Comparison of ENCODE assay signal across 1 cellular context in genomic region chr19:38374332-38375097, GRCh38.
TF ChIP-seq lines count a peak whose summit lies in the region.

Gene PSMD8, plus strand, starts transcription at chr19:38374571. Its CDS starts 31 bp downstream, at chr19:38374602.

TF ChIP-seq in HEK293, 187 proteins besides CTCF, POLR2A, EP300 and RAD21 (continued from another document and continues in another):
- TF ChIP-seq SP7 (tag by site-specific recombination; IDR thresholded peaks at IDR 0.05) (peak; percentile 97), ZNF335 (tag by site-specific recombination; conservative IDR thresholded peaks at IDR 0.05) (peak; percentile 99), ZNF521 (tag by site-specific recombination; IDR thresholded peaks at IDR 0.05) (no peak), ZNF184 (tag by site-specific recombination; IDR thresholded peaks at IDR 0.05) (no peak), ZNF394 (tag by site-specific recombination; IDR thresholded peaks at IDR 0.05; ENCODE audit: borderline replicate concordance) (peak; percentile 84; the same call in 1 of the 2 replicates), ZSCAN4 (tag by site-specific recombination; IDR thresholded peaks at IDR 0.05) (no peak; the same call in 1 of the 2 replicates), ZXDB (tag by site-specific recombination; IDR thresholded peaks at IDR 0.05) (peak; percentile 97), ZNF391 (tag by site-specific recombination; IDR thresholded peaks at IDR 0.05; ENCODE audit: borderline replicate concordance, low read depth) (peak; percentile 100), YY1 (tag by site-specific recombination; IDR thresholded peaks at IDR 0.05) (peak; percentile 99), INSM2 (tag by site-specific recombination; IDR thresholded peaks at IDR 0.05) (peak; percentile 72; the same call in 1 of the 2 replicates), ZNF423 (tag by site-specific recombination; IDR thresholded peaks at IDR 0.05) (0 out of 2 replicates have a peak, but pooled peaks have one; percentile 34), SP2 (tag by site-specific recombination; IDR thresholded peaks at IDR 0.05) (peak; percentile 99), ZNF626 (tag by site-specific recombination; IDR thresholded peaks at IDR 0.05) (no peak), ATF2 (tag by site-specific recombination; IDR thresholded peaks at IDR 0.05; ENCODE audit: low read depth) (peak; percentile 81), ZFP41 (tag by site-specific recombination; IDR thresholded peaks at IDR 0.05; ENCODE audit: borderline replicate concordance) (no peak), ZNF692 (tag by site-specific recombination; IDR thresholded peaks at IDR 0.05) (peak; percentile 96), ZSCAN5A (tag by site-specific recombination; IDR thresholded peaks at IDR 0.05) (peak; percentile 98), ZBTB7A (tag by site-specific recombination; IDR thresholded peaks at IDR 0.05; ENCODE audit: low read depth) (peak; percentile 96), ZBTB8A (tag by site-specific recombination; IDR thresholded peaks at IDR 0.05) (peak; percentile 100), ZNF561 (tag by site-specific recombination; IDR thresholded peaks at IDR 0.05; ENCODE audit: borderline replicate concordance) (peak; percentile 83), ZNF239 (tag by site-specific recombination; IDR thresholded peaks at IDR 0.05) (peak; percentile 87; the same call in 1 of the 2 replicates), ZNF558 (tag by site-specific recombination; IDR thresholded peaks at IDR 0.05) (no peak), TSHZ1 (tag by site-specific recombination; IDR thresholded peaks at IDR 0.05; ENCODE audit: borderline replicate concordance) (peak; percentile 39; the same call in 1 of the 2 replicates), ZNF416 (tag by site-specific recombination; IDR thresholded peaks at IDR 0.05) (0 out of 2 replicates have a peak, but pooled peaks have one; percentile 50), ZSCAN18 (tag by site-specific recombination; IDR thresholded peaks at IDR 0.05) (peak; percentile 96), GLIS1 (tag by site-specific recombination; IDR thresholded peaks at IDR 0.05) (peak; percentile 92), ZNF148 (tag by site-specific recombination; IDR thresholded peaks at IDR 0.05; ENCODE audit: borderline replicate concordance) (peak; percentile 90; the same call in 1 of the 2 replicates), ZNF341 (tag by site-specific recombination; IDR thresholded peaks at IDR 0.05; ENCODE audit: low read depth) (peak; percentile 96), ZNF146 (tag by site-specific recombination; IDR thresholded peaks at IDR 0.05) (peak; percentile 83), GLIS2 (tag by site-specific recombination; IDR thresholded peaks at IDR 0.05) (peak; percentile 43), ZSCAN30 (tag by site-specific recombination; IDR thresholded peaks at IDR 0.05) (peak; percentile 91), ZNF624 (tag by site-specific recombination; IDR thresholded peaks at IDR 0.05) (no peak), ZFHX2 (tag by site-specific recombination; conservative IDR thresholded peaks at IDR 0.05) (peak; percentile 98), ZNF600 (tag by site-specific recombination; IDR thresholded peaks at IDR 0.05) (peak; percentile 88), ZNF76 (tag by site-specific recombination; IDR thresholded peaks at IDR 0.05; ENCODE audit: borderline replicate concordance, low read depth) (peak; percentile 89), ZNF24 (tag by site-specific recombination; IDR thresholded peaks at IDR 0.05) (peak; percentile 81), ZSCAN16 (tag by site-specific recombination; IDR thresholded peaks at IDR 0.05) (peak; percentile 64; the same call in 1 of the 2 replicates), ZNF639 (tag by site-specific recombination; IDR thresholded peaks at IDR 0.05) (peak; percentile 81; the same call in 1 of the 2 replicates), ZNF670 (tag by site-specific recombination; IDR thresholded peaks at IDR 0.05; ENCODE audit: low read depth) (no peak), KLF1 (tag by site-specific recombination; IDR thresholded peaks at IDR 0.05) (peak; percentile 88), ZSCAN23 (tag by site-specific recombination; IDR thresholded peaks at IDR 0.05) (peak; percentile 94), SP3 (tag by site-specific recombination; IDR thresholded peaks at IDR 0.05) (peak; percentile 100), ZNF701 (tag by site-specific recombination; IDR thresholded peaks at IDR 0.05) (no peak), ZNF571 (tag by site-specific recombination; IDR thresholded peaks at IDR 0.05) (no peak), SCRT2 (tag by site-specific recombination; IDR thresholded peaks at IDR 0.05) (peak; percentile 81), ZNF311 (tag by site-specific recombination; IDR thresholded peaks at IDR 0.05; ENCODE audit: borderline replicate concordance) (no peak), ZNF140 (tag by site-specific recombination; IDR thresholded peaks at IDR 0.05) (no peak), SCRT1 (tag by site-specific recombination; IDR thresholded peaks at IDR 0.05; ENCODE audit: borderline replicate concordance) (no peak), ZNF621 (tag by site-specific recombination; IDR thresholded peaks at IDR 0.05) (no peak), ZNF16 (tag by site-specific recombination; IDR thresholded peaks at IDR 0.05; ENCODE audit: low read depth) (peak; percentile 36; the same call in 1 of the 2 replicates)
